In the genomic region with DNA sequence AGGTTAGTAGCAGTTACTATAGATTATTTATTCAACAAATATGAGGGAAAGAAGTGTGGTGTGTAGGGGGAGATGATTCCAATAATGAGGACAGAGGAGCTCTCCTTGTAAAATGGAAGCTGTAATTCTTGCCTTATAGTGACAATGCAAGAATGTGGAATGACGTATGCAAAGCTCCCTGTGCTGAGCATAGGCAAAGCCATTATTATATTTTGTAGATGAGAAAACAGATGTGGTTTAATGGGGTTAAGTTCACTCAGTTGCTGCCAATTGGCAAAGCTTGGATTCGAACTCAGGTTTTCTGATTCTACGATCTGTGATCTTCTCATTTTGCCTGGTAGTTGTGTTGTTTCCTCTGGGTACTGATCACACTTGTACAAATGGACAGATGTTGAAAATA, we compare ENCODE assay signal across 8 cellular contexts.
"Had no signal": no experiment of that assay in that cellular context is flagged by ENCODE, and none has a peak within 500 bp of the region (broad histone marks: within the 10 kb centered on the region; RNA-seq: fewer than 3 reads in every experiment).

No MANE protein-coding gene starts in this region.

- DNase-seq: GDM1, GF-D8 had no signal

- H3K4me3 ChIP-seq: GM12878 had no signal

- FAIRE-seq: G401.6, GM12878, GM12891, GM12892, GM18507, GM19239 had no signal

- ATAC-seq: GM12878 had no signal
